17 cellular contexts compared by ENCODE assay signal in the genomic region with DNA sequence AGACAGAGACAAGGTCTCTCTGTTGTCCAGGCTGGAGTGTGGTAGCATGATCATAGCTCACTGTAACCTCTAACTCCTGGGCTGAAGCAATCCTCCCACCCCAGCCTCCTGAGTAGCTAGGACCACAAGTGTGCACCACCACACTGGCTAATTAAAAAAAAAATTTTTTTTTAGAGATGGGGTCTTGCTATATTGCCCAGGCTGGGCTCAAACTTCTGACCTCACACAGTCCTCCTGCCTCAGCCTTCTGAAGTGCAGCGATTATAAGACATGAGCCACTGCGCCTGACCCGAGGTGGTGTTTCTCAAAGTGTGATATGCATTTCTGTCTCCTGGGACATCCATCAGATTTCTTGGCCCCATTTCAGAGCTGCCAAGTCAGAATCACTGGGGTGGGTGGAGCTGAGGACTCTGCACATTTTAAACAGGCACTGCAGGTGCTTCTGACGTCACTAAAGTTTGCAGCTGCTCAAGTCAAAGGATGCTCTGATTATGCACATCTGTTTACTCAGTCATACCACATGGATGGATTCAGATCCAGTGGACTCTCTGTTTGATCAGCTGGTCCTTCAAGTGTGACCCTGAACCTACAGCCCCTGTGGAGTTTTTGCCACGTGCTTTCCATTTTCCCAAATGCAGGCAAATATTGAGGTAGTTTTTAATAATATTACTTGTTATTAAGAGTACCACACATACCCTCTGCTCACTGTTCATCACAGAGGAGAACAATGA. TPM values are rescaled to one million over a fixed set of nuclear protein-coding genes. Genes with fewer than 3 reads are reported as not detected.
DNase-seq lines count a peak whose midpoint lies in the region; ATAC-seq and TF ChIP-seq lines count a peak whose summit lies in the region.
"Had no signal": no experiment of that assay in that cellular context is flagged by ENCODE, and none has a peak within 500 bp of the region (broad histone marks: within the 10 kb centered on the region; RNA-seq: fewer than 3 reads in every experiment).

No MANE protein-coding gene starts in this region.

- DNase-seq in Caco-2: peak; percentile 77 to 83
- DNase-seq in NCI-H1105 treated with DMSO at 0.1 percent for 48 hours (lab: John Stamatoyannopoulos, UW): peak; percentile 8
- DNase-seq in RPMI7951 (ENCODE audit: low read depth): peak; percentile 11
- DNase-seq in kidney tubule cell (ENCODE audit: low spot score): peak; percentile 63
- no peak for DNase-seq in T-helper 2 cell treated with Interferon-gamma antibody and Interleukin-4, amounts not matched to agents 5 μg/mL and 100 μg/mL, for 36 hours (ENCODE audit: low spot score)
- DNase-seq in upper lobe of left lung: no peak
- DNase-seq: activated CD4-positive, alpha-beta T cell treated with anti-CD3 and anti-CD28 coated beads for 1 hour; cerebellar nuclear complex; heart left ventricle; Kasumi-1; NCI-H226 had no signal

- peak overlapping the region; percentile 81 for H3K27ac Mint-ChIP-seq in Caco-2 (ENCODE audit: unreplicated experiment)
- H3K27ac Mint-ChIP-seq in T-helper 2 cell treated with Interferon-gamma antibody and Interleukin-4, amounts not matched to agents 5 μg/mL and 100 μg/mL, for 36 hours: no peak overlapping the region
- H3K27ac Mint-ChIP-seq: B cell; T-helper 1 cell treated with Interleukin-12 subunit alpha and Interleukin-12 subunit beta and Interleukin-4 antibody, amounts not matched to agents 30 μg/mL and 1 μg/mL, for 36 hours had no signal

- H3K27me3 Mint-ChIP-seq in Caco-2 (ENCODE audit: insufficient read depth, unreplicated experiment): no peaks in the 10 kb centered on the region
- H3K27me3 Mint-ChIP-seq in T-helper 2 cell treated with Interferon-gamma antibody and Interleukin-4, amounts not matched to agents 5 μg/mL and 100 μg/mL, for 36 hours (ENCODE audit: low read depth): peaks cover 12% of the 10 kb centered on the region
- H3K27me3 Mint-ChIP-seq: B cell had no signal

- peak overlapping the region in 2 of 4 donors; percentile 42 to 54 for H3K27ac ChIP-seq in upper lobe of left lung
- H3K27ac ChIP-seq: HL-60 had no signal

- CTCF ChIA-PET in Caco-2 (lab: Charles Lee): interaction anchor here (1.0 to 1.3 kb wide), 3 partner anchors 14 to 180 kb away, joined by 3 to 5 read pairs (median 3); no protein-coding TSS in a partner anchor

- intact Hi-C loops in Caco-2 (cut with micrococcal nuclease; ENCODE audit: unreplicated experiment): loop anchor here (1.0 to 10.0 kb wide), 9 partner anchors 14 to 948 kb away; partner anchors contain the start of gene TGFB2

- ATAC-seq in upper lobe of left lung (ENCODE audit: low FRiP score in 2 of 2) (no peak), HG02763 (IDR thresholded peaks at IDR 0.05; ENCODE audit: unreplicated experiment) (no peak), GM19452 (IDR thresholded peaks at IDR 0.05; ENCODE audit: unreplicated experiment) (no peak)
- ATAC-seq: GM12878 had no signal

- BruUV-seq in Caco-2 (replicated peaks; lab: Mats Ljungman, UMichigan): TSS peak; percentile 77

- peak overlapping the region; percentile 15 for H3K4me3 Mint-ChIP-seq in Caco-2 (ENCODE audit: unreplicated experiment)
- H3K4me3 Mint-ChIP-seq in T-helper 2 cell treated with Interferon-gamma antibody and Interleukin-4, amounts not matched to agents 5 μg/mL and 100 μg/mL, for 36 hours: no peak overlapping the region
- H3K4me3 Mint-ChIP-seq: B cell; T-helper 1 cell treated with Interleukin-12 subunit alpha and Interleukin-12 subunit beta and Interleukin-4 antibody, amounts not matched to agents 30 μg/mL and 1 μg/mL, for 36 hours had no signal

- TF ChIP-seq EP300 in upper lobe of left lung (IDR thresholded peaks at IDR 0.05): no peak

- H3K27me3 ChIP-seq in Caco-2 (replicated peaks; ENCODE audit: control insufficient read depth, insufficient read depth, low read length) (no peaks in the 10 kb centered on the region), upper lobe of left lung (no peaks in the 10 kb centered on the region)
- H3K27me3 ChIP-seq: heart left ventricle had no signal

- POLR2A ChIA-PET in Caco-2 (lab: Charles Lee): interaction anchor here (0.7 to 1.8 kb wide), 3 partner anchors 14 to 56 kb away, joined by 3 to 9 read pairs (median 4); partner anchors contain the start of gene TGFB2

- no peak overlapping the region for H3K4me3 ChIP-seq in Caco-2 (ENCODE audit: low read depth, low read length)
- H3K4me3 ChIP-seq in upper lobe of left lung: no peak overlapping the region
- H3K4me3 ChIP-seq: GM12878, heart left ventricle had no signal

- 65 to 77% methylated on average over 5 of the region's 5 CpGs for WGBS in upper lobe of left lung, 2 donors

- no peaks in the 10 kb centered on the region for H3K9me3 Mint-ChIP-seq in Caco-2 (ENCODE audit: unreplicated experiment)
- no peaks in the 10 kb centered on the region for H3K9me3 Mint-ChIP-seq in T-helper 2 cell treated with Interferon-gamma antibody and Interleukin-4, amounts not matched to agents 5 μg/mL and 100 μg/mL, for 36 hours
- H3K9me3 Mint-ChIP-seq: T-helper 1 cell treated with Interleukin-12 subunit alpha and Interleukin-12 subunit beta and Interleukin-4 antibody, amounts not matched to agents 30 μg/mL and 1 μg/mL, for 36 hours had no signal

- TF ChIP-seq CTCF in Caco-2 (IDR thresholded peaks at IDR 0.05; ENCODE audit: insufficient read depth in 1 of 2, low read depth in 1 of 2, low read length in 1 of 2, severe bottlenecking in 1 of 2, unreplicated experiment in 1 of 2): no peak
- no peak for TF ChIP-seq CTCF in upper lobe of left lung (IDR thresholded peaks at IDR 0.05)

- H3K4me1 ChIP-seq in Caco-2: peaks cover 71% of the 10 kb centered on the region
- H3K4me1 ChIP-seq in upper lobe of left lung: peaks cover 21 to 38% (median 30%) of the 10 kb centered on the region in 4 donors

- H3K9me3 ChIP-seq in Caco-2 (no peaks in the 10 kb centered on the region), upper lobe of left lung (no peaks in the 10 kb centered on the region)
- H3K9me3 ChIP-seq: heart left ventricle had no signal

- TF ChIP-seq POLR2A in upper lobe of left lung (IDR thresholded peaks at IDR 0.05): no peak

- H3K4me1 Mint-ChIP-seq in Caco-2 (ENCODE audit: low read depth, unreplicated experiment): peaks cover 22% of the 10 kb centered on the region
- H3K4me1 Mint-ChIP-seq in T-helper 2 cell treated with Interferon-gamma antibody and Interleukin-4, amounts not matched to agents 5 μg/mL and 100 μg/mL, for 36 hours (ENCODE audit: low read depth): no peaks in the 10 kb centered on the region
- H3K4me1 Mint-ChIP-seq: B cell had no signal

- H3K36me3 ChIP-seq in Caco-2 (ENCODE audit: control insufficient read depth, insufficient read depth, low read length) (no peaks in the 10 kb centered on the region), upper lobe of left lung (peaks cover 0 to 2% (median 0%) of the 10 kb centered on the region in 4 donors)

- peaks cover 23% of the 10 kb centered on the region for H3K36me3 Mint-ChIP-seq in Caco-2 (ENCODE audit: insufficient read depth, unreplicated experiment)
- no peaks in the 10 kb centered on the region for H3K36me3 Mint-ChIP-seq in T-helper 2 cell treated with Interferon-gamma antibody and Interleukin-4, amounts not matched to agents 5 μg/mL and 100 μg/mL, for 36 hours (ENCODE audit: low read depth)

RNA-seq across cellular contexts. Expression of gene TGFB2, which starts 21.4 kb away (rescaled TPM):
- 12.7 and 14.2 TPM in 2 replicates for total RNA-seq in Caco-2 (2022)
- total RNA-seq in RPMI7951 (2014; rRNA removed; shearing (Covaris generic)): 11.3 and 18.7 TPM in 2 replicates
- total RNA-seq in upper lobe of left lung: 10 to 100 TPM in 3 of 6 donors, 1 to 10 TPM in 3; 4.2 to 13.7 (median 9.9) TPM

Comparison
In these comparisons a context has a peak if more than half of its experiments do, and no peak if none do; other contexts are left out.
1. DNase-seq: peak in Caco-2 (2 of 2), NCI-H1105 treated with DMSO at 0.1 percent for 48 hours (single experiment), RPMI7951 (single experiment) and kidney tubule cell (single experiment); none in T-helper 2 cell treated with Interferon-gamma antibody and Interleukin-4, amounts not matched to agents 5 μg/mL and 100 μg/mL, for 36 hours (single experiment) and upper lobe of left lung (0 of 2).